ENCODE assay signal across 19 cellular contexts in genomic region chr6:38387994-38388393, GRCh38.
DNase-seq lines count a peak whose midpoint lies in the region; ATAC-seq and TF ChIP-seq lines count a peak whose summit lies in the region.
"Had no signal": no experiment of that assay in that cellular context is flagged by ENCODE, and none has a peak within 500 bp of the region (broad histone marks: within the 10 kb centered on the region; RNA-seq: fewer than 3 reads in every experiment).

No MANE protein-coding gene starts in this region.

- H3K27me3 ChIP-seq in smooth muscle cell (ENCODE audit: low read depth), result no peaks in the 10 kb centered on the region
- H3K27me3 ChIP-seq: tibial nerve had no signal

- TF ChIP-seq CTCF in foreskin fibroblast (IDR thresholded peaks at IDR 0.05; ENCODE audit: low read depth, low read length) (no peak), smooth muscle cell (IDR thresholded peaks at IDR 0.05; ENCODE audit: borderline replicate concordance, insufficient read depth, poor library complexity, severe bottlenecking) (no peak)

- H3K79me2 ChIP-seq in smooth muscle cell (ENCODE audit: low read depth), result no peaks in the 10 kb centered on the region

- peaks cover 12% of the 10 kb centered on the region for H3K4me1 ChIP-seq in smooth muscle cell (ENCODE audit: low read depth)

- H3F3A ChIP-seq in smooth muscle cell (ENCODE audit: low read depth), result no peaks in the 10 kb centered on the region

- H3K9ac ChIP-seq in smooth muscle cell (ENCODE audit: low read depth), result no peak overlapping the region
- H3K9ac ChIP-seq: KMS-11 had no signal

- peak overlapping the region; percentile 4 for H3K4me2 ChIP-seq in smooth muscle cell
- H3K4me2 ChIP-seq: KMS-11 had no signal

- no peaks in the 10 kb centered on the region for H3K36me3 ChIP-seq in smooth muscle cell (ENCODE audit: low read depth)
- H3K36me3 ChIP-seq: tibial nerve had no signal

- no peaks in the 10 kb centered on the region for H4K20me1 ChIP-seq in smooth muscle cell (ENCODE audit: low read depth)

- no peak for ATAC-seq in HG02610 (IDR thresholded peaks at IDR 0.05; ENCODE audit: unreplicated experiment)
- ATAC-seq in GM18520 (IDR thresholded peaks at IDR 0.05; ENCODE audit: unreplicated experiment), result no peak
- ATAC-seq: activated CD8-positive, alpha-beta T cell treated with anti-CD3 and anti-CD28 coated beads, Interleukin-2, amount 10 ng/mL, durations not matched to agents 7 days and 5 days; mucosa of descending colon had no signal

- H2AFZ ChIP-seq in smooth muscle cell (ENCODE audit: low read depth), result no peak overlapping the region

- no peaks in the 10 kb centered on the region for H3K9me3 ChIP-seq in smooth muscle cell (replicated peaks; ENCODE audit: low read depth)
- H3K9me3 ChIP-seq: mucosa of descending colon, tibial nerve had no signal

- H3K4me3 ChIP-seq in foreskin fibroblast (ENCODE audit: low read depth in 1 of 2, low read length in 2 of 2) (no peak overlapping the region), smooth muscle cell (no peak overlapping the region)
- H3K4me3 ChIP-seq: coronary artery, mucosa of descending colon, skin epidermis, tibial nerve had no signal

- DNase-seq in GM04503 (ENCODE audit: low read depth) (peak; percentile 68), amniotic epithelial cell (ENCODE audit: low read depth) (peak; percentile 64), foreskin fibroblast (peak; percentile 68 to 89), smooth muscle cell (lab: John Stamatoyannopoulos, UW; ENCODE audit: unreplicated experiment) (no peak), globus pallidus (ENCODE audit: low spot score) (no peak)
- DNase-seq: activated CD8-positive, alpha-beta T cell treated with anti-CD3 and anti-CD28 coated beads, Interleukin-2, amount 10 ng/mL, durations not matched to agents 7 days and 5 days; CD4-positive, CD25-positive, alpha-beta regulatory T cell; DMS79; hypothalamus; mucosa of descending colon; T-helper 1 cell had no signal

- H3K27ac ChIP-seq in smooth muscle cell (ENCODE audit: low read depth), result peak overlapping the region; percentile 2
- H3K27ac ChIP-seq: coronary artery, HL-60, KMS-11, tibial nerve, VCaP had no signal

Comparison
In these comparisons a context has a peak if more than half of its experiments do, and no peak if none do; other contexts are left out.
1. DNase-seq: peak in GM04503 (single experiment), amniotic epithelial cell (single experiment) and foreskin fibroblast (2 of 2); none in smooth muscle cell (single experiment) and globus pallidus (single experiment).